Comparison of ENCODE assay signal across 10 cellular contexts in genomic region chr1:117707371-117707770, GRCh38.
"Had no signal": no experiment of that assay in that cellular context is flagged by ENCODE, and none has a peak within 500 bp of the region (broad histone marks: within the 10 kb centered on the region; RNA-seq: fewer than 3 reads in every experiment).

No MANE protein-coding gene starts in this region.

- H3K4me3 Mint-ChIP-seq: H9, HFFc6 had no signal

- H3K4me3 ChIP-seq: GM23248, HAP-1 had no signal

- ATAC-seq: HCT116 had no signal

- FAIRE-seq: H1, H54 had no signal

- H3K27ac ChIP-seq: GM23248 had no signal

- H3K36me3 ChIP-seq: HAP-1 had no signal

- H3K9me3 Mint-ChIP-seq: HFFc6 had no signal

- DNase-seq: GM23248, GOT3, H7, H9, HCEC 1CT, HFFc6 had no signal

- H3K9ac ChIP-seq: GM23248 had no signal

- H3K27ac Mint-ChIP-seq: H9, HFFc6 had no signal

- H3K9me3 ChIP-seq: HAP-1 had no signal

- H3K4me1 ChIP-seq: HAP-1 had no signal

- H2AFZ ChIP-seq: GM23248 had no signal
